In genomic region chr2:159904127-159904564, GRCh38 we compare ENCODE assay signal across 8 cellular contexts.
DNase-seq lines count a peak whose midpoint lies in the region; ATAC-seq and TF ChIP-seq lines count a peak whose summit lies in the region.

No MANE protein-coding gene starts in this region.

- peak; percentile 35 for ATAC-seq in GM21529 (IDR thresholded peaks at IDR 0.05; ENCODE audit: unreplicated experiment)

- H3K79me2 ChIP-seq in Loucy (ENCODE audit: insufficient read depth, low read length): peaks cover 20% of the 10 kb centered on the region

- H4K20me1 ChIP-seq in Loucy (ENCODE audit: insufficient read depth, low read length, poor library complexity, severe bottlenecking): no peaks in the 10 kb centered on the region

- H3K9ac ChIP-seq in Loucy (ENCODE audit: low read depth, low read length, poor library complexity, severe bottlenecking): peak overlapping the region; percentile 85

- peaks cover 21% of the 10 kb centered on the region for H3K4me1 ChIP-seq in Loucy (ENCODE audit: insufficient read depth, low read length, poor library complexity, severe bottlenecking)

- H3K9me2 ChIP-seq in Loucy (replicated peaks; ENCODE audit: low read depth, low read length): no peaks in the 10 kb centered on the region

- H3F3A ChIP-seq in Loucy (ENCODE audit: low read depth): no peaks in the 10 kb centered on the region

- TF ChIP-seq CTCF in Loucy (conservative IDR thresholded peaks at IDR 0.05; ENCODE audit: low read length): no peak; the same call in 1 of the 2 replicates

- no peaks in the 10 kb centered on the region for H3K9me3 ChIP-seq in Loucy (ENCODE audit: insufficient read depth, low read depth, low read length)

- no peaks in the 10 kb centered on the region for H3K27me3 ChIP-seq in Loucy (ENCODE audit: insufficient read depth, low read length, poor library complexity, severe bottlenecking)

- no peaks in the 10 kb centered on the region for H3K36me3 ChIP-seq in Loucy (ENCODE audit: insufficient read depth, low read length)

- DNase-seq in EL (peak; percentile 15), NCI-H2107 (lab: John Stamatoyannopoulos, UW) (no peak), AG08396 (ENCODE audit: low spot score) (no peak)
- peak; percentile 28 to 61 (median 40) for DNase-seq in activated naive CD4-positive, alpha-beta T cell (lab: John Stamatoyannopoulos, UW)
- peak; percentile 18 for DNase-seq in stimulated activated CD4-positive, alpha-beta T cell treated with anti-CD3 and anti-CD28 coated beads, Interleukin-2, amount 100 ng/mL, for 4 hours (ENCODE audit: low read depth)

- peak overlapping the region; percentile 89 for H3K4me2 ChIP-seq in Loucy (ENCODE audit: low read depth, low read length, poor library complexity, severe bottlenecking)

- H2AFZ ChIP-seq in Loucy (ENCODE audit: low read length): peak overlapping the region; percentile 95

- peak overlapping the region; percentile 96 for H3K4me3 ChIP-seq in Loucy (ENCODE audit: low read length, poor library complexity, severe bottlenecking)
- H3K4me3 ChIP-seq in iPS-11a (ENCODE audit: low read depth, low read length): peak overlapping the region; percentile 41

Comparison
In these comparisons a context has a peak if more than half of its experiments do, and no peak if none do; other contexts are left out.
1. DNase-seq: peak in EL (single experiment), activated naive CD4-positive, alpha-beta T cell (4 of 4) and stimulated activated CD4-positive, alpha-beta T cell treated with anti-CD3 and anti-CD28 coated beads, Interleukin-2, amount 100 ng/mL, for 4 hours (single experiment); none in NCI-H2107 (single experiment) and AG08396 (single experiment).